ENCODE assay signal across 8 cellular contexts in the genomic region with DNA sequence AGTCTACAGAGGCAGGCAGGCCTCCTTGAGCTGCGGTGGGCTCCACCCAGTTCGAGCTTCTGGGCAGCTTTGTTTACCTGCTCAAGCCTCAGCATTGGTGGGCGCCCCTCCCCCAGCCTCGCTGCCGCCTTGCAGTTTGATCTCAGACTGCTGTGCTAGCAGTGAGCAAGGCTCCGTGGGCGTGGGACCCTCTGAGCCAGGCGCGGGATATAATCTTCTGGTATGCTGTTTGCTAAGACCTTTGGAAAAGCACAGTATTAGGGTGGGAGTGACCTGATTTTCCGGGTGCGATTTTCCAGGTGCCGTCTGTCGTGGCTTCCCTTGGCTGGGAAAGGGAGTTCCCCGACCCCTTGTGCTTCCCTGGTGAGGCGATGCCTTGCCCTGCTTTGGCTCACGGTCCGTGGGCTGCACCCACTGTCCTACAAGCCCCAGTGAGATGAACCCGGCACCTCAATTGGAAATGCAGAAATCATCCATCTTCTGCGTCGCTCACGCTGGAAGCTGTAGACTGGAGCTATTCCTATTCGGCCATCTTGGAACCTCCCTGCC.
A peak's percentile ranks its signal among the peaks of the same experiment; 100 is the strongest.
DNase-seq lines count a peak whose midpoint lies in the region; ATAC-seq and TF ChIP-seq lines count a peak whose summit lies in the region.
"Not testable (repeated sequence)": the region's sequence is repeated elsewhere in the genome, so short reads cannot be mapped to it uniquely, and the experiment has no call there.

No MANE protein-coding gene starts in this region.

- not testable (repeated sequence) for H3K4me2 ChIP-seq in trophoblast cell (ENCODE audit: low read length)

- H3K27ac Mint-ChIP-seq in central memory CD8-positive, alpha-beta T cell (ENCODE audit: low read depth), result peak overlapping the region; percentile 14
- peak overlapping the region in 5 of 6 donors; percentile 3 to 73 (median 56) for H3K27ac Mint-ChIP-seq in naive B cell

- not testable (repeated sequence) for H3K27me3 Mint-ChIP-seq in central memory CD8-positive, alpha-beta T cell; naive B cell

- not testable (repeated sequence) for H3K4ac ChIP-seq in trophoblast cell (ENCODE audit: low read depth, low read length)

- H3K4me3 Mint-ChIP-seq in central memory CD8-positive, alpha-beta T cell; naive B cell: not testable (repeated sequence)

- not testable (repeated sequence) for ATAC-seq in central memory CD8-positive, alpha-beta T cell (replicated peaks; ENCODE audit: extremely low read depth, poor library complexity, severe bottlenecking); naive B cell (ENCODE audit: low read depth in 2 of 2)

- peaks cover 52% of the 10 kb centered on the region for H3K4me1 Mint-ChIP-seq in central memory CD8-positive, alpha-beta T cell
- H3K4me1 Mint-ChIP-seq in naive B cell, result peaks cover 31 to 59% (median 53%) of the 10 kb centered on the region in 3 donors

- H3K4me1 ChIP-seq in iPS-18a (ENCODE audit: control insufficient read depth, low read depth, low read length); trophoblast cell (ENCODE audit: control insufficient read depth in 1 of 2, insufficient read depth in 2 of 2, low read length in 2 of 2): not testable (repeated sequence)

- H4K12ac ChIP-seq in trophoblast cell (ENCODE audit: low read depth, low read length), result not testable (repeated sequence)

- not testable (repeated sequence) for H3K23ac ChIP-seq in trophoblast cell (ENCODE audit: low read length)

- H3K36me3 ChIP-seq in iPS-18a (ENCODE audit: control insufficient read depth, low read depth, low read length); trophoblast cell (ENCODE audit: control insufficient read depth in 1 of 2, insufficient read depth in 2 of 2, low read length in 2 of 2): not testable (repeated sequence)

- not testable (repeated sequence) for H3K14ac ChIP-seq in trophoblast cell (ENCODE audit: low read length)

- not testable (repeated sequence) for H3K79me1 ChIP-seq in trophoblast cell (ENCODE audit: low read length)

- not testable (repeated sequence) for H3K27me3 ChIP-seq in iPS-18a (ENCODE audit: control insufficient read depth, insufficient read depth, low read length); trophoblast cell (ENCODE audit: insufficient read depth, low read length)

- not testable (repeated sequence) for H2AFZ ChIP-seq in trophoblast cell (ENCODE audit: insufficient read depth, low read length, poor library complexity)

- TF ChIP-seq CTCF in fibroblast of villous mesenchyme (IDR thresholded peaks at IDR 0.05; ENCODE audit: insufficient read depth, low read depth, low read length), result not testable (repeated sequence)

- not testable (repeated sequence) for H2AK5ac ChIP-seq in trophoblast cell (ENCODE audit: low read length)

- not testable (repeated sequence) for H3K36me3 Mint-ChIP-seq in central memory CD8-positive, alpha-beta T cell (ENCODE audit: insufficient read depth); naive B cell

- H3K9me3 Mint-ChIP-seq in central memory CD8-positive, alpha-beta T cell; naive B cell: not testable (repeated sequence)

- not testable (repeated sequence) for H4K8ac ChIP-seq in trophoblast cell (ENCODE audit: low read depth, low read length)

- H3K4me3 ChIP-seq in fibroblast of villous mesenchyme (ENCODE audit: low read depth, low read length), result peak overlapping the region; percentile 51
- H3K4me3 ChIP-seq in iPS-18a (ENCODE audit: low read length), result peak overlapping the region; percentile 48
- peak overlapping the region; percentile 50 for H3K4me3 ChIP-seq in trophoblast cell (ENCODE audit: low read depth, low read length)

- H2BK5ac ChIP-seq in trophoblast cell (ENCODE audit: low read depth, low read length, poor library complexity), result not testable (repeated sequence)

- not testable (repeated sequence) for H3K27ac ChIP-seq in iPS-18a (ENCODE audit: low read length); trophoblast cell (ENCODE audit: low read depth, low read length)

- not testable (repeated sequence) for H2BK12ac ChIP-seq in trophoblast cell (ENCODE audit: low read length)

- H3K79me2 ChIP-seq in trophoblast cell (ENCODE audit: control insufficient read depth, insufficient read depth, low read length, poor library complexity), result not testable (repeated sequence)

- peak overlapping the region; percentile 54 for H3K9ac ChIP-seq in iPS-18a (ENCODE audit: low read length)
- H3K9ac ChIP-seq in trophoblast cell (ENCODE audit: low read length), result not testable (repeated sequence)

- not testable (repeated sequence) for H3K18ac ChIP-seq in trophoblast cell (ENCODE audit: low read length)

- DNase-seq in ELF-1 (ENCODE audit: low read depth, low spot score), result peak; percentile 84
- DNase-seq in NCI-H146 (lab: John Stamatoyannopoulos, UW), result peak; percentile 55
- DNase-seq in activated CD8-positive, alpha-beta memory T cell treated with anti-CD3 and anti-CD28 coated beads for 24 hours, result peak; percentile 56
- not testable (repeated sequence) for DNase-seq in central memory CD8-positive, alpha-beta T cell (ENCODE audit: low spot score in 2 of 2); naive B cell; trophoblast cell
- DNase-seq in fibroblast of villous mesenchyme (ENCODE audit: low read depth), result peak; percentile 13

- H2BK120ac ChIP-seq in trophoblast cell (ENCODE audit: insufficient read depth, low read length, poor library complexity), result not testable (repeated sequence)

- not testable (repeated sequence) for H3K9me3 ChIP-seq in iPS-18a (ENCODE audit: control insufficient read depth, low read depth, low read length); trophoblast cell (ENCODE audit: insufficient read depth, low read depth, low read length)

- not testable (repeated sequence) for H4K91ac ChIP-seq in trophoblast cell (ENCODE audit: low read depth, low read length)

- no CpG with 5 or more reads among the region's 22 CpGs for WGBS in trophoblast cell (ENCODE audit: extremely low coverage, insufficient coverage, insufficient read length)
